Comparison of ENCODE assay signal across 1 cellular context in the genomic region with DNA sequence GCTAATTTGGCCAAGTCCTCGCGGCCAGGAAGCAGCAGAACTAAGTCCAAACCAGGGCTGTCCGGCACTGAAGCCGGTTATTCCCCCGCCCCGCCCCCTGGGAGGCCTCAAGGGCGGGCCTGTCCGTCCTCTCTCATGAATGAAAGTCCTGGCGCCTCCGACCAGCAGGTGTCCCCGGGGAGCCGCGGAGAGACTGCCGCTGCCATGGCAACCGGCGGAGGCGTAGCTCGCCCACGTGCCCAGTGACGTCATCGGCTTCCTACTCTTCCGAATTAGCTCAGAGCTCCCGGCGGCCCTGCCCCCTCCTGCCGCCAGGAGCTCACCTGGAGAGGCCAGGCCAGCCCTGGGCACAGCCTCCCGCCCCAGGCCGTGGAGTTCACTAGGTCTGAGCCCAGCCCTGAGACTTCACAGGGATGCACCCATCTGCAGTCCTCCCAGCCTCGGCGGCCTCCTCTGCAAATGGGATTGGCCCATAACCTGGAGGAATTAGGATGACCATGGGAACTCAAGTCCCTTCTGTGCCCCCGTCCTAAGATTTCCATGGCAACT.
A peak's percentile ranks its signal among the peaks of the same experiment; 100 is the strongest.
TF ChIP-seq lines count a peak whose summit lies in the region.

No MANE protein-coding gene starts in this region.

TF ChIP-seq in HepG2, 621 proteins besides CTCF, POLR2A, EP300 and RAD21 (continued from another document and continues in another):
- TF ChIP-seq, protein P1, sequence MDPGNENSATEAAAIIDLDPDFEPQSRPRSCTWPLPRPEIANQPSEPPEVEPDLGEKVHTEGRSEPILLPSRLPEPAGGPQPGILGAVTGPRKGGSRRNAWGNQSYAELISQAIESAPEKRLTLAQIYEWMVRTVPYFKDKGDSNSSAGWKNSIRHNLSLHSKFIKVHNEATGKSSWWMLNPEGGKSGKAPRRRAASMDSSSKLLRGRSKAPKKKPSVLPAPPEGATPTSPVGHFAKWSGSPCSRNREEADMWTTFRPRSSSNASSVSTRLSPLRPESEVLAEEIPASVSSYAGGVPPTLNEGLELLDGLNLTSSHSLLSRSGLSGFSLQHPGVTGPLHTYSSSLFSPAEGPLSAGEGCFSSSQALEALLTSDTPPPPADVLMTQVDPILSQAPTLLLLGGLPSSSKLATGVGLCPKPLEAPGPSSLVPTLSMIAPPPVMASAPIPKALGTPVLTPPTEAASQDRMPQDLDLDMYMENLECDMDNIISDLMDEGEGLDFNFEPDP (CRISPR knock-in tag; conservative IDR thresholded peaks at IDR 0.05), result no peak
- TF ChIP-seq RBFOX2 (IDR thresholded peaks at IDR 0.05; ENCODE audit: low read depth, low read length) (no peak; the same call in 1 of the 2 replicates), PCBP1 (IDR thresholded peaks at IDR 0.05; ENCODE audit: borderline replicate concordance, low read depth, low read length) (peak; percentile 71; the same call in 1 of the 2 replicates), HIVEP1 (CRISPR knock-in tag; IDR thresholded peaks at IDR 0.05) (peak; percentile 74), NBN (conservative IDR thresholded peaks at IDR 0.05) (no peak), PAX8 (CRISPR knock-in tag; IDR thresholded peaks at IDR 0.05; ENCODE audit: borderline replicate concordance) (0 out of 2 replicates have a peak, but pooled peaks have one; percentile 8), BRCA1 (CRISPR knock-in tag; IDR thresholded peaks at IDR 0.05) (no peak), GTF2F1 (IDR thresholded peaks at IDR 0.05; ENCODE audit: low read length) (peak; percentile 75), HNRNPUL1 (IDR thresholded peaks at IDR 0.05; ENCODE audit: low read depth, low read length) (no peak), ZNF737 (CRISPR knock-in tag; IDR thresholded peaks at IDR 0.05; ENCODE audit: borderline replicate concordance) (no peak), ZNF547 (CRISPR knock-in tag; IDR thresholded peaks at IDR 0.05) (no peak; the same call in 1 of the 2 replicates), ZNF337 (CRISPR knock-in tag; IDR thresholded peaks at IDR 0.05; ENCODE audit: borderline replicate concordance, low read depth) (no peak; the same call in 1 of the 2 replicates), TCF12 (IDR thresholded peaks at IDR 0.05) (no peak), TCF12 (CRISPR knock-in tag; IDR thresholded peaks at IDR 0.05) (no peak), GTF3A (CRISPR knock-in tag; conservative IDR thresholded peaks at IDR 0.05) (no peak; the same call in 1 of the 2 replicates), TBP (CRISPR knock-in tag; IDR thresholded peaks at IDR 0.05) (no peak), CBX5 (CRISPR knock-in tag; IDR thresholded peaks at IDR 0.05; ENCODE audit: borderline replicate concordance) (peak; percentile 77; the same call in 1 of the 2 replicates), MIER3 (CRISPR knock-in tag; IDR thresholded peaks at IDR 0.05; ENCODE audit: borderline replicate concordance) (peak; percentile 73; the same call in 1 of the 2 replicates), NCOR1 (IDR thresholded peaks at IDR 0.05; ENCODE audit: borderline replicate concordance, low read length) (peak; percentile 34; the same call in 1 of the 2 replicates), KDM3A (CRISPR knock-in tag; IDR thresholded peaks at IDR 0.05; ENCODE audit: low read depth) (peak; percentile 90), TRIM24 (CRISPR knock-in tag; IDR thresholded peaks at IDR 0.05) (no peak)
- TF ChIP-seq, protein P2, sequence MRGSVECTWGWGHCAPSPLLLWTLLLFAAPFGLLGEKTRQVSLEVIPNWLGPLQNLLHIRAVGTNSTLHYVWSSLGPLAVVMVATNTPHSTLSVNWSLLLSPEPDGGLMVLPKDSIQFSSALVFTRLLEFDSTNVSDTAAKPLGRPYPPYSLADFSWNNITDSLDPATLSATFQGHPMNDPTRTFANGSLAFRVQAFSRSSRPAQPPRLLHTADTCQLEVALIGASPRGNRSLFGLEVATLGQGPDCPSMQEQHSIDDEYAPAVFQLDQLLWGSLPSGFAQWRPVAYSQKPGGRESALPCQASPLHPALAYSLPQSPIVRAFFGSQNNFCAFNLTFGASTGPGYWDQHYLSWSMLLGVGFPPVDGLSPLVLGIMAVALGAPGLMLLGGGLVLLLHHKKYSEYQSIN (CRISPR knock-in tag; IDR thresholded peaks at IDR 0.05; ENCODE audit: borderline replicate concordance), result no peak
- TF ChIP-seq, protein P3, sequence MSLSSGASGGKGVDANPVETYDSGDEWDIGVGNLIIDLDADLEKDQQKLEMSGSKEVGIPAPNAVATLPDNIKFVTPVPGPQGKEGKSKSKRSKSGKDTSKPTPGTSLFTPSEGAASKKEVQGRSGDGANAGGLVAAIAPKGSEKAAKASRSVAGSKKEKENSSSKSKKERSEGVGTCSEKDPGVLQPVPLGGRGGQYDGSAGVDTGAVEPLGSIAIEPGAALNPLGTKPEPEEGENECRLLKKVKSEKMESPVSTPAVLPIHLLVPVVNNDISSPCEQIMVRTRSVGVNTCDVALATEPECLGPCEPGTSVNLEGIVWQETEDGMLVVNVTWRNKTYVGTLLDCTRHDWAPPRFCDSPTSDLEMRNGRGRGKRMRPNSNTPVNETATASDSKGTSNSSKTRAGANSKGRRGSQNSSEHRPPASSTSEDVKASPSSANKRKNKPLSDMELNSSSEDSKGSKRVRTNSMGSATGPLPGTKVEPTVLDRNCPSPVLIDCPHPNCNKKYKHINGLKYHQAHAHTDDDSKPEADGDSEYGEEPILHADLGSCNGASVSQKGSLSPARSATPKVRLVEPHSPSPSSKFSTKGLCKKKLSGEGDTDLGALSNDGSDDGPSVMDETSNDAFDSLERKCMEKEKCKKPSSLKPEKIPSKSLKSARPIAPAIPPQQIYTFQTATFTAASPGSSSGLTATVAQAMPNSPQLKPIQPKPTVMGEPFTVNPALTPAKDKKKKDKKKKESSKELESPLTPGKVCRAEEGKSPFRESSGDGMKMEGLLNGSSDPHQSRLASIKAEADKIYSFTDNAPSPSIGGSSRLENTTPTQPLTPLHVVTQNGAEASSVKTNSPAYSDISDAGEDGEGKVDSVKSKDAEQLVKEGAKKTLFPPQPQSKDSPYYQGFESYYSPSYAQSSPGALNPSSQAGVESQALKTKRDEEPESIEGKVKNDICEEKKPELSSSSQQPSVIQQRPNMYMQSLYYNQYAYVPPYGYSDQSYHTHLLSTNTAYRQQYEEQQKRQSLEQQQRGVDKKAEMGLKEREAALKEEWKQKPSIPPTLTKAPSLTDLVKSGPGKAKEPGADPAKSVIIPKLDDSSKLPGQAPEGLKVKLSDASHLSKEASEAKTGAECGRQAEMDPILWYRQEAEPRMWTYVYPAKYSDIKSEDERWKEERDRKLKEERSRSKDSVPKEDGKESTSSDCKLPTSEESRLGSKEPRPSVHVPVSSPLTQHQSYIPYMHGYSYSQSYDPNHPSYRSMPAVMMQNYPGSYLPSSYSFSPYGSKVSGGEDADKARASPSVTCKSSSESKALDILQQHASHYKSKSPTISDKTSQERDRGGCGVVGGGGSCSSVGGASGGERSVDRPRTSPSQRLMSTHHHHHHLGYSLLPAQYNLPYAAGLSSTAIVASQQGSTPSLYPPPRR (CRISPR knock-in tag; IDR thresholded peaks at IDR 0.05; ENCODE audit: borderline replicate concordance), result 0 out of 2 replicates have a peak, but pooled peaks have one; percentile 54
- TF ChIP-seq, protein P4, sequence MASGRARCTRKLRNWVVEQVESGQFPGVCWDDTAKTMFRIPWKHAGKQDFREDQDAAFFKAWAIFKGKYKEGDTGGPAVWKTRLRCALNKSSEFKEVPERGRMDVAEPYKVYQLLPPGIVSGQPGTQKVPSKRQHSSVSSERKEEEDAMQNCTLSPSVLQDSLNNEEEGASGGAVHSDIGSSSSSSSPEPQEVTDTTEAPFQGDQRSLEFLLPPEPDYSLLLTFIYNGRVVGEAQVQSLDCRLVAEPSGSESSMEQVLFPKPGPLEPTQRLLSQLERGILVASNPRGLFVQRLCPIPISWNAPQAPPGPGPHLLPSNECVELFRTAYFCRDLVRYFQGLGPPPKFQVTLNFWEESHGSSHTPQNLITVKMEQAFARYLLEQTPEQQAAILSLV (CRISPR knock-in tag; IDR thresholded peaks at IDR 0.05; ENCODE audit: borderline replicate concordance), result no peak
- TF ChIP-seq, protein P5, sequence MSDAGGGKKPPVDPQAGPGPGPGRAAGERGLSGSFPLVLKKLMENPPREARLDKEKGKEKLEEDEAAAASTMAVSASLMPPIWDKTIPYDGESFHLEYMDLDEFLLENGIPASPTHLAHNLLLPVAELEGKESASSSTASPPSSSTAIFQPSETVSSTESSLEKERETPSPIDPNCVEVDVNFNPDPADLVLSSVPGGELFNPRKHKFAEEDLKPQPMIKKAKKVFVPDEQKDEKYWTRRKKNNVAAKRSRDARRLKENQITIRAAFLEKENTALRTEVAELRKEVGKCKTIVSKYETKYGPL (CRISPR knock-in tag; IDR thresholded peaks at IDR 0.05), result no peak
- TF ChIP-seq, protein P6, sequence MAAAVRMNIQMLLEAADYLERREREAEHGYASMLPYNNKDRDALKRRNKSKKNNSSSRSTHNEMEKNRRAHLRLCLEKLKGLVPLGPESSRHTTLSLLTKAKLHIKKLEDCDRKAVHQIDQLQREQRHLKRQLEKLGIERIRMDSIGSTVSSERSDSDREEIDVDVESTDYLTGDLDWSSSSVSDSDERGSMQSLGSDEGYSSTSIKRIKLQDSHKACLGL (CRISPR knock-in tag; IDR thresholded peaks at IDR 0.05), result peak; percentile 29; the same call in 1 of the 2 replicates
- TF ChIP-seq, protein P7, sequence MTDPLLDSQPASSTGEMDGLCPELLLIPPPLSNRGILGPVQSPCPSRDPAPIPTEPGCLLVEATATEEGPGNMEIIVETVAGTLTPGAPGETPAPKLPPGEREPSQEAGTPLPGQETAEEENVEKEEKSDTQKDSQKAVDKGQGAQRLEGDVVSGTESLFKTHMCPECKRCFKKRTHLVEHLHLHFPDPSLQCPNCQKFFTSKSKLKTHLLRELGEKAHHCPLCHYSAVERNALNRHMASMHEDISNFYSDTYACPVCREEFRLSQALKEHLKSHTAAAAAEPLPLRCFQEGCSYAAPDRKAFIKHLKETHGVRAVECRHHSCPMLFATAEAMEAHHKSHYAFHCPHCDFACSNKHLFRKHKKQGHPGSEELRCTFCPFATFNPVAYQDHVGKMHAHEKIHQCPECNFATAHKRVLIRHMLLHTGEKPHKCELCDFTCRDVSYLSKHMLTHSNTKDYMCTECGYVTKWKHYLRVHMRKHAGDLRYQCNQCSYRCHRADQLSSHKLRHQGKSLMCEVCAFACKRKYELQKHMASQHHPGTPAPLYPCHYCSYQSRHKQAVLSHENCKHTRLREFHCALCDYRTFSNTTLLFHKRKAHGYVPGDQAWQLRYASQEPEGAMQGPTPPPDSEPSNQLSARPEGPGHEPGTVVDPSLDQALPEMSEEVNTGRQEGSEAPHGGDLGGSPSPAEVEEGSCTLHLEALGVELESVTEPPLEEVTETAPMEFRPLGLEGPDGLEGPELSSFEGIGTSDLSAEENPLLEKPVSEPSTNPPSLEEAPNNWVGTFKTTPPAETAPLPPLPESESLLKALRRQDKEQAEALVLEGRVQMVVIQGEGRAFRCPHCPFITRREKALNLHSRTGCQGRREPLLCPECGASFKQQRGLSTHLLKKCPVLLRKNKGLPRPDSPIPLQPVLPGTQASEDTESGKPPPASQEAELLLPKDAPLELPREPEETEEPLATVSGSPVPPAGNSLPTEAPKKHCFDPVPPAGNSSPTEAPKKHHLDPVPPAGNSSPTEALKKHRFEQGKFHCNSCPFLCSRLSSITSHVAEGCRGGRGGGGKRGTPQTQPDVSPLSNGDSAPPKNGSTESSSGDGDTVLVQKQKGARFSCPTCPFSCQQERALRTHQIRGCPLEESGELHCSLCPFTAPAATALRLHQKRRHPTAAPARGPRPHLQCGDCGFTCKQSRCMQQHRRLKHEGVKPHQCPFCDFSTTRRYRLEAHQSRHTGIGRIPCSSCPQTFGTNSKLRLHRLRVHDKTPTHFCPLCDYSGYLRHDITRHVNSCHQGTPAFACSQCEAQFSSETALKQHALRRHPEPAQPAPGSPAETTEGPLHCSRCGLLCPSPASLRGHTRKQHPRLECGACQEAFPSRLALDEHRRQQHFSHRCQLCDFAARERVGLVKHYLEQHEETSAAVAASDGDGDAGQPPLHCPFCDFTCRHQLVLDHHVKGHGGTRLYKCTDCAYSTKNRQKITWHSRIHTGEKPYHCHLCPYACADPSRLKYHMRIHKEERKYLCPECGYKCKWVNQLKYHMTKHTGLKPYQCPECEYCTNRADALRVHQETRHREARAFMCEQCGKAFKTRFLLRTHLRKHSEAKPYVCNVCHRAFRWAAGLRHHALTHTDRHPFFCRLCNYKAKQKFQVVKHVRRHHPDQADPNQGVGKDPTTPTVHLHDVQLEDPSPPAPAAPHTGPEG (CRISPR knock-in tag; IDR thresholded peaks at IDR 0.05), result 0 out of 2 replicates have a peak, but pooled peaks have one; percentile 11
- TF ChIP-seq, protein P8, sequence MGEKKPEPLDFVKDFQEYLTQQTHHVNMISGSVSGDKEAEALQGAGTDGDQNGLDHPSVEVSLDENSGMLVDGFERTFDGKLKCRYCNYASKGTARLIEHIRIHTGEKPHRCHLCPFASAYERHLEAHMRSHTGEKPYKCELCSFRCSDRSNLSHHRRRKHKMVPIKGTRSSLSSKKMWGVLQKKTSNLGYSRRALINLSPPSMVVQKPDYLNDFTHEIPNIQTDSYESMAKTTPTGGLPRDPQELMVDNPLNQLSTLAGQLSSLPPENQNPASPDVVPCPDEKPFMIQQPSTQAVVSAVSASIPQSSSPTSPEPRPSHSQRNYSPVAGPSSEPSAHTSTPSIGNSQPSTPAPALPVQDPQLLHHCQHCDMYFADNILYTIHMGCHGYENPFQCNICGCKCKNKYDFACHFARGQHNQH (CRISPR knock-in tag; IDR thresholded peaks at IDR 0.05), result peak; percentile 66; the same call in 1 of the 2 replicates
